28 cellular contexts compared by ENCODE assay signal in genomic region chr1:157000686-157001085, GRCh38. TPM values are rescaled to one million over a fixed set of nuclear protein-coding genes. Genes with fewer than 3 reads are reported as not detected.
A peak's percentile ranks its signal among the peaks of the same experiment; 100 is the strongest.
DNase-seq lines count a peak whose midpoint lies in the region; ATAC-seq and TF ChIP-seq lines count a peak whose summit lies in the region.
"Had no signal": no experiment of that assay in that cellular context is flagged by ENCODE, and none has a peak within 500 bp of the region (broad histone marks: within the 10 kb centered on the region; RNA-seq: fewer than 3 reads in every experiment).

No MANE protein-coding gene starts in this region.

- no peaks in the 10 kb centered on the region for H3K27me3 ChIP-seq in PC-9 (ENCODE audit: insufficient read depth, low read depth)
- no peaks in the 10 kb centered on the region for H3K27me3 ChIP-seq in mesendoderm (ENCODE audit: insufficient read depth, low read length, poor library complexity)
- H3K27me3 ChIP-seq: adrenal gland, brain microvascular endothelial cell, sigmoid colon, upper lobe of right lung had no signal

- no peaks in the 10 kb centered on the region for H3K4me1 ChIP-seq in HEK293 (ENCODE audit: control insufficient read depth, insufficient read depth, low read length)
- peaks cover 13% of the 10 kb centered on the region; the same call in 1 of the 2 replicates for H3K4me1 ChIP-seq in PC-9 (replicated peaks; ENCODE audit: insufficient read depth)
- H3K4me1 ChIP-seq in mesendoderm (ENCODE audit: control insufficient read depth, low read depth, low read length): peaks cover 11% of the 10 kb centered on the region

- H2AFZ ChIP-seq in PC-9: no peak overlapping the region

- peaks cover 18% of the 10 kb centered on the region; the same call in 1 of the 2 replicates for H3K79me2 ChIP-seq in PC-9 (ENCODE audit: low read depth)
- H3K79me2 ChIP-seq in mesendoderm (ENCODE audit: control insufficient read depth, insufficient read depth, low read length): peaks cover 4% of the 10 kb centered on the region

- no peak overlapping the region for H3K4ac ChIP-seq in mesendoderm (ENCODE audit: low read depth, low read length)

- H3K4me2 ChIP-seq in PC-9 (no peak overlapping the region), mesendoderm (ENCODE audit: low read length) (no peak overlapping the region)

- WGBS in mesendoderm (ENCODE audit: extremely low coverage, insufficient coverage, low lambda C conversion rate): no CpG with 5 or more reads among the region's 5 CpGs

- H4K5ac ChIP-seq in mesendoderm (ENCODE audit: low read length): no peak overlapping the region

- BruUV-seq in PC-9 (replicated peaks; lab: Mats Ljungman, UMichigan): no TSS peak

- H2BK15ac ChIP-seq in mesendoderm (replicated peaks; ENCODE audit: low read depth): no peak overlapping the region

- TF ChIP-seq CTCF in HEK293 (tag by site-specific recombination; IDR thresholded peaks at IDR 0.05): no peak
- TF ChIP-seq CTCF in PC-9 (conservative IDR thresholded peaks at IDR 0.05): no peak

- H4K20me1 ChIP-seq in PC-9 (ENCODE audit: insufficient read depth): no peaks in the 10 kb centered on the region; the same call in 1 of the 2 replicates

- CTCF ChIA-PET in HEK293 (lab: Yijun Ruan, JAX): interaction anchor here (1.0 to 1.1 kb wide), 2 partner anchors 9 to 74 kb away, joined by 4 read pairs; no protein-coding TSS in a partner anchor
- CTCF ChIA-PET in PC-9 (lab: Charles Lee): no interaction called here

- no peak overlapping the region for H3K4me3 ChIP-seq in HEK293 (ENCODE audit: low read depth, low read length)
- no peak overlapping the region for H3K4me3 ChIP-seq in PC-9
- H3K4me3 ChIP-seq in mesendoderm (ENCODE audit: low read length): no peak overlapping the region
- H3K4me3 ChIP-seq: adrenal gland, lung, psoas muscle, sigmoid colon, upper lobe of right lung had no signal

- no peaks in the 10 kb centered on the region for H3F3A ChIP-seq in PC-9 (ENCODE audit: insufficient read depth, low read depth)

- no peak overlapping the region for H2AK5ac ChIP-seq in mesendoderm (ENCODE audit: low read length)

- H3K36me3 ChIP-seq in HEK293 (ENCODE audit: control insufficient read depth in 2 of 2, insufficient read depth in 1 of 2, low read length in 2 of 2) (no peaks in the 10 kb centered on the region), PC-9 (ENCODE audit: low read depth) (no peaks in the 10 kb centered on the region), mesendoderm (ENCODE audit: control insufficient read depth, insufficient read depth, low read length) (no peaks in the 10 kb centered on the region)
- H3K36me3 ChIP-seq: adrenal gland, brain microvascular endothelial cell, sigmoid colon, upper lobe of right lung had no signal

- no peak for ATAC-seq in GM21619 (IDR thresholded peaks at IDR 0.05; ENCODE audit: unreplicated experiment)
- no peak for ATAC-seq in HG03442 (IDR thresholded peaks at IDR 0.05; ENCODE audit: unreplicated experiment)
- ATAC-seq: natural killer cell treated with Interleukin-12 subunit alpha and Interleukin-12 subunit beta and Interleukin-15 and Interleukin-18, amount 100 ng/mL, for 72 hours; stimulated activated effector memory CD8-positive, alpha-beta T cell treated with anti-CD3 and anti-CD28 coated beads, Interleukin-12 subunit alpha, Interleukin-12 subunit beta, amount 100 ng/mL, for 72 hours; upper lobe of right lung had no signal

- intact Hi-C loops in PC-9 (cut with micrococcal nuclease; ENCODE audit: unreplicated experiment): loop anchor here (2.0 to 5.0 kb wide), 2 partner anchors 43 to 44 kb away; partner anchors contain the start of gene ARHGEF11

- POLR2A ChIA-PET in HEK293 (lab: Yijun Ruan, JAX) (no interaction called here), PC-9 (lab: Charles Lee; ENCODE audit: unreplicated experiment) (interaction anchor here (0.6 kb wide), 1 partner anchor 595 kb away, joined by 3 read pairs; no protein-coding TSS in a partner anchor)

- no peak overlapping the region for H2BK5ac ChIP-seq in mesendoderm (ENCODE audit: low read length)

- H4K8ac ChIP-seq in mesendoderm (ENCODE audit: low read depth, low read length): no peak overlapping the region

- no peak overlapping the region for H3K18ac ChIP-seq in mesendoderm (ENCODE audit: low read length)

- H3K9me3 ChIP-seq in HEK293 (ENCODE audit: control insufficient read depth, insufficient read depth, low read depth, low read length) (no peaks in the 10 kb centered on the region), PC-9 (ENCODE audit: insufficient read depth, low read depth) (no peaks in the 10 kb centered on the region)
- H3K9me3 ChIP-seq: adrenal gland, psoas muscle, sigmoid colon, upper lobe of right lung had no signal

- H3K27ac ChIP-seq in HEK293 (ENCODE audit: extremely low read depth, low read depth, low read length) (no peak overlapping the region), PC-9 (no peak overlapping the region), epithelial cell of prostate (peak overlapping the region; percentile 51), mesendoderm (ENCODE audit: low read depth, low read length) (no peak overlapping the region)
- H3K27ac ChIP-seq: adrenal gland, brain microvascular endothelial cell, psoas muscle, sigmoid colon, upper lobe of right lung had no signal

- DNase-seq in PC-9: peak; percentile 45 to 76
- peak; percentile 12 for DNase-seq in epithelial cell of prostate (ENCODE audit: low read depth, low spot score)
- peak; percentile 71 for DNase-seq in mesendoderm
- no peak for DNase-seq in NK-92 (lab: John Stamatoyannopoulos, UW; ENCODE audit: unreplicated experiment)
- DNase-seq in SIG-M5 treated with dmso at 0.1 percent for 504 hours (lab: John Stamatoyannopoulos, UW; ENCODE audit: unreplicated experiment): no peak
- DNase-seq: activated CD4-positive, alpha-beta memory T cell treated with anti-CD3 and anti-CD28 coated beads, Interleukin-2, amount 10 ng/mL, durations not matched to agents 7 days and 5 days; activated CD8-positive, alpha-beta memory T cell treated with anti-CD3 and anti-CD28 coated beads, Interleukin-2, amount 50 U/mL, for 48 hours; activated naive CD4-positive, alpha-beta T cell treated with anti-CD3 and anti-CD28 coated beads, Interleukin-2, amount 10 ng/mL, durations not matched to agents 7 days and 5 days; adrenal gland; brain microvascular endothelial cell; CD8-positive, alpha-beta memory T cell; DMS 273 treated with DMSO at 0.1 percent for 48 hours; NCI-H1105; NCI-H1930; NCI-H2171 treated with DMSO at 0.1 percent for 48 hours; NCI-H524 treated with DMSO at 0.1 percent for 48 hours; NK-92 treated with Interleukin-12 subunit alpha and Interleukin-12 subunit beta, amount 100 ng/mL, for 24 hours; occipital lobe; psoas muscle; Right ventricle myocardium superior; sigmoid colon; upper lobe of right lung had no signal

- no peak overlapping the region for H2BK120ac ChIP-seq in mesendoderm (ENCODE audit: low read depth, low read length)

- no peaks in the 10 kb centered on the region for H3K9me2 ChIP-seq in PC-9 (ENCODE audit: insufficient read depth)

- no peak overlapping the region for H3K23ac ChIP-seq in mesendoderm (ENCODE audit: low read length)

- peaks cover 19% of the 10 kb centered on the region for H3K79me1 ChIP-seq in mesendoderm (ENCODE audit: low read length)

- no peak overlapping the region for H3K9ac ChIP-seq in mesendoderm (ENCODE audit: low read length)

- H3K56ac ChIP-seq in mesendoderm (ENCODE audit: low read length): no peak overlapping the region

TF ChIP-seq in HEK293, 187 proteins besides CTCF, POLR2A, EP300 and RAD21:
- TF ChIP-seq ZFP37 (tag by site-specific recombination; IDR thresholded peaks at IDR 0.05) (no peak), ZNF600 (tag by site-specific recombination; IDR thresholded peaks at IDR 0.05) (peak; percentile 36; the same call in 1 of the 2 replicates), KLF8 (tag by site-specific recombination; IDR thresholded peaks at IDR 0.05) (no peak), ZNF350 (tag by site-specific recombination; IDR thresholded peaks at IDR 0.05) (no peak), ZNF521 (tag by site-specific recombination; IDR thresholded peaks at IDR 0.05) (no peak)

RNA-seq across cellular contexts. Expression of gene ARHGEF11, which starts 44.9 kb away (rescaled TPM):
- 25.2 and 31.5 TPM in 2 replicates for total RNA-seq in PC-9 (2021)
- polyA plus RNA-seq in mesendoderm (2013, experiment 1 of 2): 12.0 TPM
- 12.5 TPM for polyA plus RNA-seq in mesendoderm (2013, experiment 2 of 2)

Comparison
In these comparisons a context has a peak if more than half of its experiments do, and no peak if none do; other contexts are left out.
1. DNase-seq: peak in PC-9 (2 of 2), epithelial cell of prostate (single experiment) and mesendoderm (single experiment); none in NK-92 (single experiment) and SIG-M5 treated with dmso at 0.1 percent for 504 hours (single experiment).